Comparison of ENCODE assay signal across 9 cellular contexts in the genomic region with DNA sequence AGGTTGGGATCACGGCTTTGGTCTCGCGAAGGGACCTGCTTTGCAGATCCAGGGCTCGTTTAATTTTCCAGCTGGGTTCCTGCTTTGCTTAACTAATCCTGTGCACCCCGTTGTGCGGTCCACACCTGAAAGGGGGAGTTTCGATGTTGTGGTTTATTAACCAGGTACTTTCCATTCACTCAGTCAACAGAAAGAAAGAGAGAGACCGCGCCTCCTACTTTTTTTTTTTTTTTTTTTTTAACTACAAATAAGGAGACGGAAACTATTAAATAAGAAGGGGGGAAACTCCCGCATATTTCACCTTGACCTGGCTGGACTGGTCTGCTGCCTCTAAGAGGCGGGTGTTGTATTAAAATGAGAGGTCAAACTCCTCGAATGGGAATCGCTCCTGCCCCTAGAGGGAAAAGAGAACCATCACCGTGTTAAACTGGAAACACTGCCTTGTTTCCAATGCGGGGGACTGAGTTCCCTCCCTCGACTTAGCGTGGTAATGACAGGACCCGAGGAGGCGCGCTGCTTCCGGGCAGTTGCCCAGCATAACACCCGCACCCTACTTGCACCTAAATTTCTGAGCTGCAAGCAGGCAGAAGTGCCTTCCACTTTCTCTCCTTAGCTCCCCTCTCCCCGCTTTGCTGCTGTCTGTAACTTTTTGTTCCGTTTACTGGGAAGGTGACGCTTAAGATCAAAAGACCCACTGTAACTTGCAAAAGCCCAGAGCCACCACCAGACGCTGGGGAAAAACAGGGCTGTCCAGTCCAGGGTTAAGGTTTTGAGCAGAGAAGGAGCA.
A peak's percentile ranks its signal among the peaks of the same experiment; 100 is the strongest.
DNase-seq lines count a peak whose midpoint lies in the region; ATAC-seq lines count a peak whose summit lies in the region.
"Had no signal": no experiment of that assay in that cellular context is flagged by ENCODE, and none has a peak within 500 bp of the region (broad histone marks: within the 10 kb centered on the region; RNA-seq: fewer than 3 reads in every experiment).

No MANE protein-coding gene starts in this region.

- peak overlapping the region; percentile 84 for H3K4me3 ChIP-seq in HUES6 (ENCODE audit: low read depth, low read length)

- H3K27me3 ChIP-seq in HUES6 (ENCODE audit: control insufficient read depth, insufficient read depth, low read length) (peaks cover 17% of the 10 kb centered on the region), layer of hippocampus (ENCODE audit: control insufficient read depth, insufficient read depth, low read length) (no peaks in the 10 kb centered on the region)

- peak overlapping the region; percentile 92 for H3K27ac Mint-ChIP-seq in stimulated activated naive B cell treated with anti-CD40 and anti-IgM and Interleukin-4, amounts not matched to agents 10 μg/mL and 1 μg/mL and 100 μg/mL, for 72 hours

- H3K9me3 ChIP-seq in HUES6 (ENCODE audit: control insufficient read depth, insufficient read depth, low read depth, low read length) = no peaks in the 10 kb centered on the region

- H3K9ac ChIP-seq in HUES6 (ENCODE audit: low read length) = peak overlapping the region; percentile 86

- peak; percentile 35 to 70 for DNase-seq in NCI-H524 (lab: John Stamatoyannopoulos, UW)
- DNase-seq in NCI-H524 treated with DMSO at 0.1 percent for 48 hours (lab: John Stamatoyannopoulos, UW) = no peak
- DNase-seq in SHP77 (lab: John Stamatoyannopoulos, UW) = peak; percentile 88 to 89
- peak; percentile 60 for DNase-seq in dedifferentiated amniotic fluid mesenchymal stem cell (ENCODE audit: extremely low spot score)
- DNase-seq in stimulated activated naive B cell treated with anti-CD40 and anti-IgM and Interleukin-4, amounts not matched to agents 10 μg/mL and 1 μg/mL and 100 μg/mL, for 72 hours = peak; percentile 46
- DNase-seq: DND-41 had no signal

- H3K4me1 ChIP-seq in HUES6 (ENCODE audit: control insufficient read depth, insufficient read depth, low read length) = peaks cover 11% of the 10 kb centered on the region

- peak; percentile 39 for ATAC-seq in GM21717 (IDR thresholded peaks at IDR 0.05; ENCODE audit: unreplicated experiment)
- peak; percentile 52 to 54 for ATAC-seq in stimulated activated naive B cell treated with anti-CD40 and anti-IgM and Interleukin-4, amounts not matched to agents 10 μg/mL and 1 μg/mL and 100 μg/mL, for 72 hours (replicated peaks)

- no peaks in the 10 kb centered on the region for H3K9me3 Mint-ChIP-seq in stimulated activated naive B cell treated with anti-CD40 and anti-IgM and Interleukin-4, amounts not matched to agents 10 μg/mL and 1 μg/mL and 100 μg/mL, for 72 hours

- H3K4me3 Mint-ChIP-seq in stimulated activated naive B cell treated with anti-CD40 and anti-IgM and Interleukin-4, amounts not matched to agents 10 μg/mL and 1 μg/mL and 100 μg/mL, for 72 hours = peak overlapping the region; percentile 91 to 98

- peaks cover 9 to 21% of the 10 kb centered on the region in 2 donors for H3K4me1 Mint-ChIP-seq in stimulated activated naive B cell treated with anti-CD40 and anti-IgM and Interleukin-4, amounts not matched to agents 10 μg/mL and 1 μg/mL and 100 μg/mL, for 72 hours

- no peaks in the 10 kb centered on the region for H3K36me3 ChIP-seq in HUES6 (ENCODE audit: control insufficient read depth, insufficient read depth, low read length)

- H3K27me3 Mint-ChIP-seq in stimulated activated naive B cell treated with anti-CD40 and anti-IgM and Interleukin-4, amounts not matched to agents 10 μg/mL and 1 μg/mL and 100 μg/mL, for 72 hours = peaks cover 4 to 9% of the 10 kb centered on the region in 2 donors

- no peaks in the 10 kb centered on the region for H3K36me3 Mint-ChIP-seq in stimulated activated naive B cell treated with anti-CD40 and anti-IgM and Interleukin-4, amounts not matched to agents 10 μg/mL and 1 μg/mL and 100 μg/mL, for 72 hours

- H3K27ac ChIP-seq in HUES6 (ENCODE audit: low read depth, low read length) = peak overlapping the region; percentile 46; the same call in 1 of the 2 replicates
- H3K27ac ChIP-seq in layer of hippocampus (ENCODE audit: low read depth, low read length) = peak overlapping the region; percentile 98
